ENCODE assay signal across 9 cellular contexts in the genomic region with DNA sequence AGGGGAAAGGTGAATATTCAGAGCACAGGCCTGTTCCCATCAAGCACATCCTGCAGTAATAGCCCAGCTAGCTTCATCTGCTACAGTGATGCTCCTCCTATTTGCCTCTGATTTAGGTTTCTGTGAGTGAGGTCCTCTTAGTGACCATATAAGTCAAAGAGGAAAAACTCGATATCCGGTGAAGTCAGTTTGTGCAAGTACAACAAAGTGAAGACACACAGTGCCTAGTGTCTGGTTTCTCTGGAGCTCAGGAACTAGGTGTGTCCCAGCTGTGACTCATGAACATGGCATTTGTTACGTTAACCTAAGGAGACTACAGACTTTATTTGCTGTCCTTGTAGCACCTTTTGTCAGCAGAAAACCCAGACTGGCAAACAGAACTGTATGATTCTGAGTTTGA. TPM values are rescaled to one million over a fixed set of nuclear protein-coding genes. Genes with fewer than 3 reads are reported as not detected.
DNase-seq lines count a peak whose midpoint lies in the region; ATAC-seq and TF ChIP-seq lines count a peak whose summit lies in the region.
"Had no signal": no experiment of that assay in that cellular context is flagged by ENCODE, and none has a peak within 500 bp of the region (broad histone marks: within the 10 kb centered on the region; RNA-seq: fewer than 3 reads in every experiment).

No MANE protein-coding gene starts in this region.

- peaks cover 48% of the 10 kb centered on the region for H3K4me1 ChIP-seq in PC-3 (ENCODE audit: insufficient read depth, low read length)
- H3K4me1 ChIP-seq in trophoblast cell (ENCODE audit: control insufficient read depth in 1 of 2, insufficient read depth in 2 of 2, low read length in 2 of 2) = peaks cover 9 to 19% of the 10 kb centered on the region in 2 experiments
- H3K4me1 ChIP-seq in A673 (ENCODE audit: insufficient read depth, low read length, poor library complexity, severe bottlenecking) = no peaks in the 10 kb centered on the region

- no peak overlapping the region for H4K8ac ChIP-seq in trophoblast cell (ENCODE audit: low read depth, low read length)

- POLR2A ChIA-PET in PC-3 (lab: Charles Lee; ENCODE audit: unreplicated experiment) (interaction anchor here (0.5 to 1.6 kb wide), 8 partner anchors 10 to 553 kb away, joined by 3 to 65 read pairs (median 8); a partner anchor contains a TSS), A673 (lab: Charles Lee; ENCODE audit: low non-redundant PET) (no interaction called here)

- H3K4me3 ChIP-seq in PC-3 (ENCODE audit: low read length) (peak overlapping the region; percentile 14; the same call in 1 of the 2 replicates), trophoblast cell (ENCODE audit: low read depth, low read length) (no peak overlapping the region), A673 (ENCODE audit: low read depth, low read length, poor library complexity, severe bottlenecking) (no peak overlapping the region)

- H3K79me1 ChIP-seq in trophoblast cell (ENCODE audit: low read length) = peaks cover 5% of the 10 kb centered on the region

- H3K23ac ChIP-seq in trophoblast cell (ENCODE audit: low read length) = no peak overlapping the region

- CTCF ChIA-PET in PC-3 (lab: Charles Lee) (interaction anchor here (0.7 to 1.2 kb wide), 3 partner anchors 19 to 33 kb away, joined by 4 to 6 read pairs (median 5); no protein-coding TSS in a partner anchor), A673 (lab: Charles Lee) (no interaction called here)

- no peaks in the 10 kb centered on the region for H3K9me3 ChIP-seq in PC-3 (ENCODE audit: low read length)
- H3K9me3 ChIP-seq in trophoblast cell (ENCODE audit: insufficient read depth, low read depth, low read length) = no peaks in the 10 kb centered on the region
- H3K9me3 ChIP-seq in A673 (ENCODE audit: low read depth, low read length, poor library complexity, severe bottlenecking) = no peaks in the 10 kb centered on the region

- no peak overlapping the region for H2BK5ac ChIP-seq in trophoblast cell (ENCODE audit: low read depth, low read length, poor library complexity)

- H3K4me2 ChIP-seq in PC-3 (ENCODE audit: low read length) = peak overlapping the region; percentile 73
- H3K4me2 ChIP-seq in trophoblast cell (ENCODE audit: low read length) = no peak overlapping the region

- DNase-seq in ELR (ENCODE audit: low read depth) (peak; percentile 94), PC-3 (peak; percentile 99), epithelial cell of prostate (ENCODE audit: low read depth, low spot score) (peak; percentile 100), trophoblast cell (peak; percentile 70 to 89), DMS153 treated with DMSO at 0.1 percent for 48 hours (lab: John Stamatoyannopoulos, UW; ENCODE audit: unreplicated experiment) (no peak), A673 (ENCODE audit: low spot score) (no peak)
- DNase-seq: NCI-H510A treated with DMSO at 0.1 percent for 48 hours had no signal

- H2AFZ ChIP-seq in PC-3 (ENCODE audit: low read length) (no peak overlapping the region), trophoblast cell (ENCODE audit: insufficient read depth, low read length, poor library complexity) (no peak overlapping the region)

- no peak overlapping the region for H4K91ac ChIP-seq in trophoblast cell (ENCODE audit: low read depth, low read length)

- TF ChIP-seq CTCF in PC-3 (conservative IDR thresholded peaks at IDR 0.05; ENCODE audit: low read depth, low read length) = no peak
- TF ChIP-seq CTCF in A673 (conservative IDR thresholded peaks at IDR 0.05; ENCODE audit: low read depth, low read length) = no peak

- ATAC-seq in PC-3 (peak; percentile 90), GM19463 (IDR thresholded peaks at IDR 0.05; ENCODE audit: unreplicated experiment) (no peak), HG03457 (IDR thresholded peaks at IDR 0.05; ENCODE audit: unreplicated experiment) (no peak)

- H3K18ac ChIP-seq in trophoblast cell (ENCODE audit: low read length) = no peak overlapping the region

- H3K27me3 ChIP-seq in PC-3 (ENCODE audit: low read length) = no peaks in the 10 kb centered on the region
- no peaks in the 10 kb centered on the region for H3K27me3 ChIP-seq in trophoblast cell (ENCODE audit: insufficient read depth, low read length)
- peaks cover 38% of the 10 kb centered on the region for H3K27me3 ChIP-seq in A673 (replicated peaks; ENCODE audit: insufficient read depth, low read depth, low read length, poor library complexity)

- BruUV-seq in PC-3 (replicated peaks; lab: Mats Ljungman, UMichigan) (no TSS peak), A673 (replicated peaks; lab: Mats Ljungman, UMichigan) (no TSS peak)

- peak overlapping the region; percentile 97 for H3K27ac ChIP-seq in PC-3 (ENCODE audit: low read length)
- H3K27ac ChIP-seq in epithelial cell of prostate = peak overlapping the region; percentile 99
- H3K27ac ChIP-seq in trophoblast cell (ENCODE audit: low read depth, low read length) = peak overlapping the region; percentile 67
- H3K27ac ChIP-seq in A673 (ENCODE audit: low read depth, low read length, poor library complexity, severe bottlenecking) = no peak overlapping the region

- no peak overlapping the region for H3K14ac ChIP-seq in trophoblast cell (ENCODE audit: low read length)

- H4K12ac ChIP-seq in trophoblast cell (ENCODE audit: low read depth, low read length) = no peak overlapping the region

- intact Hi-C loops in PC-3 (cut with micrococcal nuclease) = loop anchor here (1.0 kb wide), 4 partner anchors 10 to 33 kb away; no protein-coding TSS in a partner anchor
- intact Hi-C loops in A673 (cut with micrococcal nuclease; ENCODE audit: unreplicated experiment) = no loop called here

- WGBS in trophoblast cell (ENCODE audit: extremely low coverage, insufficient coverage, insufficient read length) = no CpG with 5 or more reads among the region's 3 CpGs

- H2BK120ac ChIP-seq in trophoblast cell (ENCODE audit: insufficient read depth, low read length, poor library complexity) = no peak overlapping the region

- no peaks in the 10 kb centered on the region for H3K9me2 ChIP-seq in PC-3 (replicated peaks; ENCODE audit: low read length)

- H2BK12ac ChIP-seq in trophoblast cell (ENCODE audit: low read length) = no peak overlapping the region

- no peaks in the 10 kb centered on the region for H4K20me1 ChIP-seq in PC-3 (ENCODE audit: low read length)

- peaks cover 6% of the 10 kb centered on the region for H3F3A ChIP-seq in PC-3 (ENCODE audit: low read length, unreplicated experiment)

- peak overlapping the region; percentile 70 for H3K9ac ChIP-seq in PC-3 (ENCODE audit: low read length)
- H3K9ac ChIP-seq in trophoblast cell (ENCODE audit: low read length) = no peak overlapping the region

- no peak overlapping the region for H2AK5ac ChIP-seq in trophoblast cell (ENCODE audit: low read length)

- H3K79me2 ChIP-seq in PC-3 (ENCODE audit: low read length) = no peaks in the 10 kb centered on the region
- H3K79me2 ChIP-seq in trophoblast cell (ENCODE audit: control insufficient read depth, insufficient read depth, low read length, poor library complexity) = no peaks in the 10 kb centered on the region

- H3K4ac ChIP-seq in trophoblast cell (ENCODE audit: low read depth, low read length) = no peak overlapping the region

- no peaks in the 10 kb centered on the region for H3K36me3 ChIP-seq in PC-3 (ENCODE audit: low read depth, low read length)
- H3K36me3 ChIP-seq in trophoblast cell (ENCODE audit: control insufficient read depth in 1 of 2, insufficient read depth in 2 of 2, low read length in 2 of 2) = no peaks in the 10 kb centered on the region
- no peaks in the 10 kb centered on the region for H3K36me3 ChIP-seq in A673 (ENCODE audit: insufficient read depth, low read length, poor library complexity, severe bottlenecking)

RNA-seq across cellular contexts. Expression of a gene that starts 33.9 kb away (rescaled TPM):
- total RNA-seq in PC-3 (2014; rRNA removed) (21.9 and 25.6 TPM in 2 replicates), A673 (2021) (not detected in 2 replicates)
- polyA plus RNA-seq in trophoblast cell (2013) = 22.0 and 23.3 TPM in 2 replicates

Comparison
In these comparisons a context has a peak if more than half of its experiments do, and no peak if none do; other contexts are left out.
1. DNase-seq: peak in ELR (single experiment), PC-3 (single experiment), epithelial cell of prostate (single experiment) and trophoblast cell (2 of 2); none in DMS153 treated with DMSO at 0.1 percent for 48 hours (single experiment) and A673 (single experiment).
2. RNA of a gene that starts 33.9 kb away (total RNA-seq): 21.9 to 25.6 TPM in PC-3; not detected in A673; every median in the first group is over 10 times any median in the second.